ENCODE assay signal across 34 cellular contexts in the genomic region with DNA sequence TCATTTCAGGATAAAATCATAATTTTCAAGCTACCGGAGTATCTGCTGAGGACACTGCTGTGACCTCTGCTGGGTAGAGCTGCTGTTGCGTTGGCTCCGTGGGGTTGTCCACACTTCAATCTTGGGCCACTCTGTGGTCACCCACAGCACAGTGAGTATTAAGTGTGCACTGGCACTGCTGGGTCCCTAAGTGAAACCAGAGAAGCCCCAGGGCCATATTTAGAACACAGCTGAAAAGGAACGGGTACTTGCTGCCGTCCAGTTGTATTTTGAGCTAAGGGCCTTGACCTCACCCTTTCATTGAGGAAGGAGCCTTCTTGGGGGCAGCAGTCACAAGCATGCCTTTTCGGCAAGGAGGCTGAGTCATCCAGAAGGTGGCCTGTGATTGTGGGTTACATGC. TPM values are rescaled to one million over a fixed set of nuclear protein-coding genes. Genes with fewer than 3 reads are reported as not detected.
"Had no signal": no experiment of that assay in that cellular context is flagged by ENCODE, and none has a peak within 500 bp of the region (broad histone marks: within the 10 kb centered on the region; RNA-seq: fewer than 3 reads in every experiment).

No MANE protein-coding gene starts in this region.

- H3K4me3 ChIP-seq: adrenal gland, body of pancreas, breast epithelium, PC-9 had no signal

- H3K27ac Mint-ChIP-seq: activated CD4-positive, alpha-beta memory T cell treated with anti-CD3 and anti-CD28 coated beads for 36 hours; activated naive CD4-positive, alpha-beta T cell treated with anti-CD3 and anti-CD28 coated beads for 36 hours; activated naive CD4-positive, alpha-beta T cell treated with anti-CD3 and anti-CD28 coated beads, Interleukin-2, amount 50 U/mL, for 72 hours; activated T-helper 1 cell treated with anti-CD3 and anti-CD28 coated beads, Interleukin-12 subunit alpha, Interleukin-12 subunit beta, Interleukin-2, Interleukin-4 antibody, amounts not matched to agents 30 ng/mL and 10 ng/mL and 1 ng/mL, durations not matched to agents 14 hours and 24 hours and 36 hours; T-cell had no signal

- H3K36me3 ChIP-seq: adrenal gland, breast epithelium, WERI-Rb-1 had no signal

- DNase-seq: activated CD4-positive, alpha-beta memory T cell treated with anti-CD3 and anti-CD28 coated beads for 36 hours; activated CD4-positive, alpha-beta T cell treated with anti-CD3 and anti-CD28 coated beads, Interleukin-2, amount 50 U/mL, for 1 hour; activated CD4-positive, CD25-positive, alpha-beta regulatory T cell; activated CD8-positive, alpha-beta memory T cell treated with anti-CD3 and anti-CD28 coated beads, Interleukin-2, amount 50 U/mL, for 4 hours; activated gamma-delta T cell treated with Interleukin-2 at 50 U/mL for 16 hours; activated naive CD4-positive, alpha-beta T cell treated with anti-CD3 and anti-CD28 coated beads for 36 hours; activated T-cell treated with anti-CD3 and anti-CD28 coated beads for 4 hours; activated T-cell treated with anti-CD3 and anti-CD28 coated beads, Interleukin-2, amount 50 U/mL, for 4 hours; adrenal gland; body of pancreas; NCI-H1092; NCI-H1436 treated with DMSO at 0.1 percent for 48 hours; NCI-H1694 treated with DMSO at 0.1 percent for 48 hours; NCI-H2029; NCI-H510A; NCI-H69; NCI-H82; PC-9; SIG-M5; T-cell; T-helper 2 cell; T-helper 9 cell; WERI-Rb-1 had no signal

- H3K36me3 Mint-ChIP-seq: activated CD4-positive, alpha-beta memory T cell treated with anti-CD3 and anti-CD28 coated beads for 36 hours; activated naive CD4-positive, alpha-beta T cell treated with anti-CD3 and anti-CD28 coated beads, Interleukin-2, amount 50 U/mL, for 72 hours; T-cell had no signal

- H3K4me2 ChIP-seq: PC-9 had no signal

- H3K9me3 ChIP-seq: adrenal gland, body of pancreas, breast epithelium had no signal

- H3K27me3 ChIP-seq: adrenal gland, body of pancreas, breast epithelium had no signal

- H3K9me3 Mint-ChIP-seq: activated CD4-positive, alpha-beta memory T cell treated with anti-CD3 and anti-CD28 coated beads for 36 hours; activated naive CD4-positive, alpha-beta T cell treated with anti-CD3 and anti-CD28 coated beads for 36 hours; activated naive CD4-positive, alpha-beta T cell treated with anti-CD3 and anti-CD28 coated beads, Interleukin-2, amount 50 U/mL, for 72 hours; activated T-cell treated with anti-CD3 and anti-CD28 coated beads, Interleukin-2, amount 50 U/mL, for 4 hours; activated T-helper 1 cell treated with anti-CD3 and anti-CD28 coated beads, Interleukin-12 subunit alpha, Interleukin-12 subunit beta, Interleukin-2, Interleukin-4 antibody, amounts not matched to agents 30 ng/mL and 10 ng/mL and 1 ng/mL, durations not matched to agents 14 hours and 24 hours and 36 hours; T-cell had no signal

- H2AFZ ChIP-seq: PC-9 had no signal

- H3K27ac ChIP-seq: adrenal gland, body of pancreas, breast epithelium, PC-9, RWPE1, WERI-Rb-1 had no signal

- ATAC-seq: activated naive CD4-positive, alpha-beta T cell treated with anti-CD3 and anti-CD28 coated beads, Interleukin-2, amount 50 U/mL, for 72 hours; activated T-cell treated with anti-CD3 and anti-CD28 coated beads, Interleukin-2, amount 50 U/mL, for 4 hours; body of pancreas; Right ventricle myocardium inferior; SK-N-SH treated with all-trans-retinoic acid at 6 μM for 48 hours; T-cell had no signal

- H3K4me3 Mint-ChIP-seq: activated CD4-positive, alpha-beta memory T cell treated with anti-CD3 and anti-CD28 coated beads for 36 hours; activated naive CD4-positive, alpha-beta T cell treated with anti-CD3 and anti-CD28 coated beads for 36 hours; activated T-cell treated with anti-CD3 and anti-CD28 coated beads, Interleukin-2, amount 50 U/mL, for 4 hours; activated T-helper 1 cell treated with anti-CD3 and anti-CD28 coated beads, Interleukin-12 subunit alpha, Interleukin-12 subunit beta, Interleukin-2, Interleukin-4 antibody, amounts not matched to agents 30 ng/mL and 10 ng/mL and 1 ng/mL, durations not matched to agents 14 hours and 24 hours and 36 hours; T-cell had no signal

- FAIRE-seq: astrocyte, RCC 7860 had no signal

- H3K4me1 ChIP-seq: adrenal gland, body of pancreas had no signal

RNA-seq across cellular contexts. Expression of a gene that starts 10.1 kb away (rescaled TPM):
- total RNA-seq: activated T-helper 1 cell treated with anti-CD3 and anti-CD28 coated beads, Interleukin-12 subunit alpha, Interleukin-12 subunit beta, Interleukin-2, Interleukin-4 antibody, amounts not matched to agents 30 ng/mL and 10 ng/mL and 1 ng/mL, durations not matched to agents 14 hours and 24 hours and 36 hours; adrenal gland; breast epithelium; cardiac septum; M059J; Right ventricle myocardium inferior; SK-MEL-5 had no signal
- polyA plus RNA-seq: adrenal gland had no signal
